ENCODE assay signal across 9 cellular contexts in the genomic region with DNA sequence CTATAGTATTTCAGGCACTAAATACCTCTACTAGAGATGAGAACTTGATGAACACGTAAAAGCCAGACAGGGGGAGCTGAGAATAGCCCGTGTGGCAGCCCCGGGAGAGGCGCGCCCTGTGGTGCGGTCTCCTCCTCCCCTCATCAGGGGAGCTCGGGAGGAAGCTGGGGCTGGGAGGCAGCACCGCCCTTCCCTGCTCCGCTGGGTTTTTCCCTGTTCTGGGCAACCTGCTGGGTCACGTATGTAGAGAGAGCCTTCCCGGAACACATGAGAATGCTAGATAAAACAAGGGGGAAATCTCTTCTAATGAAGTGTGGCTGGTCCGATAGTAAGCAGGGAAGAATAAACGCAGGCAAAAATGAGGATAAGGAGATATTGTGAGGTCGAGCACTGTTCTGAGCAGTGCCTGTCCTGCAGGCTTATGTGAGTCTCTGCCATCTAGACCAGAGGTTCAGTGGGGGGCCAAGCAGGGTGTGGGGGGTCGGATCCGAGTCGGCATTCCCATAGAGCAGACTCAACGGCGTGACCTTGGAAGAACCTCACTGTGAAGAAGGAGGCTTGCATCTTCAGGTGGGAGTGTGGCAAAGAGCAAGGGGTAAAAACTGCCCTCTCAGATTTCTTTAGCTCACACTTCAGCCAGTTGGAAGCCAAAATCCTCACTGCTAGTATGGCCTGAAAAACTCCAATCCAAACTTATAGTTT. TPM values are rescaled to one million over a fixed set of nuclear protein-coding genes. Genes with fewer than 3 reads are reported as not detected.
A peak's percentile ranks its signal among the peaks of the same experiment; 100 is the strongest.
DNase-seq lines count a peak whose midpoint lies in the region; ATAC-seq and TF ChIP-seq lines count a peak whose summit lies in the region.
"Had no signal": no experiment of that assay in that cellular context is flagged by ENCODE, and none has a peak within 500 bp of the region (broad histone marks: within the 10 kb centered on the region; RNA-seq: fewer than 3 reads in every experiment).

No MANE protein-coding gene starts in this region.

- no TSS peak for BruUV-seq in A673 (replicated peaks; lab: Mats Ljungman, UMichigan)

- H3K4me3 ChIP-seq in A673 (ENCODE audit: low read depth, low read length, poor library complexity, severe bottlenecking) (peak overlapping the region; percentile 21), HEK293 (ENCODE audit: low read depth, low read length) (no peak overlapping the region), choroid plexus epithelial cell (ENCODE audit: low read depth, low read length) (peak overlapping the region; percentile 32), left lung (no peak overlapping the region)

- no peak for TF ChIP-seq CTCF in A673 (conservative IDR thresholded peaks at IDR 0.05; ENCODE audit: low read depth, low read length)
- TF ChIP-seq CTCF in HEK293 (tag by site-specific recombination; IDR thresholded peaks at IDR 0.05): no peak
- TF ChIP-seq CTCF in choroid plexus epithelial cell (conservative IDR thresholded peaks at IDR 0.05; ENCODE audit: low read depth, low read length): peak; percentile 5
- TF ChIP-seq CTCF in left lung (IDR thresholded peaks at IDR 0.05): no peak

- peak; percentile 86 for DNase-seq in A673 (ENCODE audit: low spot score)
- DNase-seq in choroid plexus epithelial cell (ENCODE audit: low read depth): peak; percentile 51
- peak; percentile 63 to 88 for DNase-seq in left lung
- DNase-seq in EL: no peak
- DNase-seq in D341Med (ENCODE audit: low spot score): no peak
- no peak for DNase-seq in nucleus accumbens (lab: John Stamatoyannopoulos, UW)
- DNase-seq in NCI-H774 (lab: John Stamatoyannopoulos, UW): no peak

- peak; percentile 94 for ATAC-seq in left lung

- CTCF ChIA-PET in A673 (lab: Charles Lee): interaction anchor here (0.5 to 1.0 kb wide), 2 partner anchors 31 to 135 kb away, joined by 3 to 7 read pairs; no protein-coding TSS in a partner anchor
- CTCF ChIA-PET in HEK293 (lab: Yijun Ruan, JAX): interaction anchor here (0.6 to 0.9 kb wide), 3 partner anchors 9 to 364 kb away, joined by 3 to 4 read pairs (median 3); no protein-coding TSS in a partner anchor

- POLR2A ChIA-PET in A673 (lab: Charles Lee; ENCODE audit: low non-redundant PET) (interaction anchor here (1.0 kb wide), 1 partner anchor 13 kb away, joined by 3 read pairs; the partner anchor contains the start of gene RPS6KA2), HEK293 (lab: Yijun Ruan, JAX) (interaction anchor here (1.5 kb wide), 1 partner anchor 13 kb away, joined by 8 read pairs; the partner anchor contains the start of gene RPS6KA2)

- no peaks in the 10 kb centered on the region for H3K9me3 ChIP-seq in A673 (ENCODE audit: low read depth, low read length, poor library complexity, severe bottlenecking)
- no peaks in the 10 kb centered on the region for H3K9me3 ChIP-seq in HEK293 (ENCODE audit: control insufficient read depth, insufficient read depth, low read depth, low read length)
- no peaks in the 10 kb centered on the region for H3K9me3 ChIP-seq in left lung

- H3K36me3 ChIP-seq in A673 (ENCODE audit: insufficient read depth, low read length, poor library complexity, severe bottlenecking) (no peaks in the 10 kb centered on the region), HEK293 (ENCODE audit: control insufficient read depth in 2 of 2, insufficient read depth in 1 of 2, low read length in 2 of 2) (no peaks in the 10 kb centered on the region), left lung (no peaks in the 10 kb centered on the region)

- peak overlapping the region; percentile 83 for H3K27ac ChIP-seq in A673 (ENCODE audit: low read depth, low read length, poor library complexity, severe bottlenecking)
- no peak overlapping the region for H3K27ac ChIP-seq in HEK293 (ENCODE audit: extremely low read depth, low read depth, low read length)
- peak overlapping the region; percentile 3 to 40 for H3K27ac ChIP-seq in left lung
- H3K27ac ChIP-seq: VCaP had no signal

- peaks cover 50% of the 10 kb centered on the region for H3K4me1 ChIP-seq in A673 (ENCODE audit: insufficient read depth, low read length, poor library complexity, severe bottlenecking)
- no peaks in the 10 kb centered on the region for H3K4me1 ChIP-seq in HEK293 (ENCODE audit: control insufficient read depth, insufficient read depth, low read length)
- H3K4me1 ChIP-seq in left lung: peaks cover 0 to 29% of the 10 kb centered on the region in 2 donors

- H3K27me3 ChIP-seq in A673 (replicated peaks; ENCODE audit: insufficient read depth, low read depth, low read length, poor library complexity) (no peaks in the 10 kb centered on the region), left lung (peaks cover 0 to 5% of the 10 kb centered on the region in 2 donors)

- intact Hi-C loops in A673 (cut with micrococcal nuclease; ENCODE audit: unreplicated experiment): no loop called here
- intact Hi-C loops in left lung (cut with DNase I): no loop called here

TF ChIP-seq in HEK293, 187 proteins besides CTCF, POLR2A, EP300 and RAD21:
- no peak for TF ChIP-seq ZNF544 (tag by site-specific recombination; IDR thresholded peaks at IDR 0.05)
- TF ChIP-seq ZBTB20 (tag by site-specific recombination; IDR thresholded peaks at IDR 0.05): no peak
- TF ChIP-seq GLIS1 (tag by site-specific recombination; IDR thresholded peaks at IDR 0.05): peak; percentile 42; the same call in 1 of the 2 replicates
- TF ChIP-seq ZNF341 (tag by site-specific recombination; IDR thresholded peaks at IDR 0.05; ENCODE audit: low read depth): peak; percentile 48
- TF ChIP-seq ZIC2 (tag by site-specific recombination; IDR thresholded peaks at IDR 0.05): peak; percentile 92
- TF ChIP-seq ATF2 (tag by site-specific recombination; IDR thresholded peaks at IDR 0.05; ENCODE audit: low read depth): no peak
- 0 out of 2 replicates have a peak, but pooled peaks have one; percentile 21 for TF ChIP-seq WT1 (tag by site-specific recombination; IDR thresholded peaks at IDR 0.05)

RNA-seq across cellular contexts. Expression of gene RPS6KA2, which starts 13.4 kb away (rescaled TPM):
- total RNA-seq in A673 (2021) (30.1 and 37.8 TPM in 2 replicates), left lung (100 to 1,000 TPM; 126 to 160 TPM)

RNA-seq across cellular contexts. Expression of gene RAMACL, which starts 54.0 kb away (rescaled TPM):
- total RNA-seq in A673 (2021): 0.77 and 2.2 TPM in 2 replicates
- 1 to 10 TPM; 3.2 to 6.0 TPM for total RNA-seq in left lung

Comparison
In these comparisons a context has a peak if more than half of its experiments do, and no peak if none do; other contexts are left out.
1. DNase-seq: peak in A673 (single experiment), choroid plexus epithelial cell (single experiment) and left lung (2 of 2); none in EL (single experiment), D341Med (single experiment), nucleus accumbens (0 of 56) and NCI-H774 (single experiment).
2. H3K4me3 ChIP-seq: peak in A673 (single experiment) and choroid plexus epithelial cell (single experiment); none in HEK293 (single experiment) and left lung (0 of 2).